Comparison of ENCODE assay signal across 14 cellular contexts in the genomic region with DNA sequence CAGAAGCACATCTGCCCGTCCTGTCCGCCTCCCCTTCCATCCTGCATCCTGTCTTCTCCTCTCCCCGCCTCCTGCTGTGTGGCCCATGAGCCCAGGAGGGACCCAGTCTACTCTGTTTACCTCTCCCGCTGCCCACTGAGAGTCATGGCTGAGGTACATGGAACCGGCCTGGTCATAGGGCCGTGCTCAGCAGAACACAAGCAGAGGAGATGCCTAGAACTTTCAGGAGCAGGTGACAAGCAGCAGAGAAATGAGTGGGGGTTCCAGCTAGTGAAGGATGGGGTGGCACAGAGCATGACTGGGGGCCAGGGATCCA.
"Had no signal": no experiment of that assay in that cellular context is flagged by ENCODE, and none has a peak within 500 bp of the region (broad histone marks: within the 10 kb centered on the region; RNA-seq: fewer than 3 reads in every experiment).

No MANE protein-coding gene starts in this region.

- H3K4me3 ChIP-seq: coronary artery, skin epidermis, transverse colon had no signal

- H3K9me3 ChIP-seq: neutrophil, transverse colon had no signal

- H3K27me3 Mint-ChIP-seq: activated CD4-positive, alpha-beta memory T cell treated with anti-CD3 and anti-CD28 coated beads, Interleukin-2, amount 10 ng/mL, durations not matched to agents 7 days and 5 days had no signal

- H3K4me1 Mint-ChIP-seq: activated CD4-positive, alpha-beta memory T cell treated with anti-CD3 and anti-CD28 coated beads, Interleukin-2, amount 10 ng/mL, durations not matched to agents 7 days and 5 days had no signal

- H3K4me1 ChIP-seq: parathyroid adenoma had no signal

- H3K9me3 Mint-ChIP-seq: activated CD4-positive, alpha-beta memory T cell treated with anti-CD3 and anti-CD28 coated beads, Interleukin-2, amount 10 ng/mL, durations not matched to agents 7 days and 5 days had no signal

- H3K4me3 Mint-ChIP-seq: activated CD4-positive, alpha-beta memory T cell treated with anti-CD3 and anti-CD28 coated beads, Interleukin-2, amount 10 ng/mL, durations not matched to agents 7 days and 5 days; activated T-cell treated with anti-CD3 and anti-CD28 coated beads, Interleukin-2, amount 50 U/mL, for 4 hours had no signal

- DNase-seq: activated CD4-positive, alpha-beta memory T cell treated with anti-CD3 and anti-CD28 coated beads, Interleukin-2, amount 10 ng/mL, durations not matched to agents 7 days and 5 days; activated effector memory CD4-positive, alpha-beta T cell treated with Interleukin-2 at 50 U/mL for 16 hours; activated naive CD4-positive, alpha-beta T cell treated with anti-CD3 and anti-CD28 coated beads, Interleukin-2, amount 50 U/mL, for 16 hours; activated T-cell treated with anti-CD3 and anti-CD28 coated beads, Interleukin-2, amount 50 U/mL, for 4 hours; effector CD4-positive, alpha-beta T cell; glutamatergic neuron; stimulated activated CD4-positive, alpha-beta T cell treated with anti-CD3 and anti-CD28 coated beads, Interleukin-4, amount 100 ng/mL, for 24 hours; stimulated activated naive CD4-positive, alpha-beta T cell; transverse colon; WERI-Rb-1 had no signal

- H3K36me3 ChIP-seq: neutrophil, transverse colon had no signal

- H3K27me3 ChIP-seq: neutrophil, transverse colon had no signal

- H3K27ac Mint-ChIP-seq: activated CD4-positive, alpha-beta memory T cell treated with anti-CD3 and anti-CD28 coated beads, Interleukin-2, amount 10 ng/mL, durations not matched to agents 7 days and 5 days had no signal

- H3K27ac ChIP-seq: parathyroid adenoma, WERI-Rb-1 had no signal

- ATAC-seq: activated T-cell treated with anti-CD3 and anti-CD28 coated beads, Interleukin-2, amount 50 U/mL, for 4 hours had no signal
